ENCODE assay signal across 8 cellular contexts in the genomic region with DNA sequence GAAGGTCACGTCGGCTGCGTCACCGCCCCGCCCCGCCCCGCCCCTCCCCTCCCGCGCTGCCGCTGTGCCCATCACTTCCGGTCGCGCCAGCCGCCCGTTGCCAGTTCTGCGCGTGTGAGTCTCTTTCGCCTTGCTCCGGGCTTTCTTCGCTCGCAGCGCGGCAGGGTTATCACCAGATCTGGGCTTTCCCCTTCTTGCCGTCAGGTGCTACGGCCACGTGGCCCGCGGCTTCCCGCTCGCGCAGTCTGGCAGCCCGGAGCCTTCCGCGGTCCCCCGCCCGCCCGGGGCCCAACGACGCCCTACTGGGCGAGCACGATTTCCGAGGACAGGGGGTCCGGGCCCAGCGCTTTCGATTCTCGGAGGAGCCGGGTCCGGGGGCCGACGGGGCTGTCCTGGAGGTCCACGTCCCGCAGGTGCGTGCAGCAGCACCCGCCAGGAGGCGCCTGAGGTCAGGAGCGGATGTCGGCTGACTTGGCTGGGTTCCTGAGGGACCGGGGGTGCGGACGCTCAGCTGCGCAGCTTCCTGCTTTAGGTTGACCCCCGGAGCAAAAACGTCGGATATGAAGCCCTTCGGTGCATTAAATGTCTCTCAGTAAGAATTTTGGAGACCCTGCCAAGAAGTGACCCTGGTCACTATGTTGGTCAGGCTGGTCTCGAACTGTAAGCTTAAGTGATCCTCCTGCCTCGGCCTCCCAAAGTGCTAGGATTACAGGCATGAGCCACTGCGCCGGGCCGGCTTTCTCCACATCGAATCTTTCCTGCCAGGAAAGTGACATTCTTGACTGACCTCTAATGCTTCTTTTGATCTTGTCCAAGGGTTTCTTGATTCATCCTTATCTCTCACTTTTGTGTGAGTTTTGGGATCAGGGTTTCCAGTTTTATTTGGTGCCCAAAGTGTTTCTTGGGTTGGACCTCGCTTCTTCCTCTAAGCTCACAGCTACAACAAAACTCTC. TPM values are rescaled to one million over a fixed set of nuclear protein-coding genes. Genes with fewer than 3 reads are reported as not detected.
DNase-seq lines count a peak whose midpoint lies in the region; TF ChIP-seq lines count a peak whose summit lies in the region.

A gene with protein sequence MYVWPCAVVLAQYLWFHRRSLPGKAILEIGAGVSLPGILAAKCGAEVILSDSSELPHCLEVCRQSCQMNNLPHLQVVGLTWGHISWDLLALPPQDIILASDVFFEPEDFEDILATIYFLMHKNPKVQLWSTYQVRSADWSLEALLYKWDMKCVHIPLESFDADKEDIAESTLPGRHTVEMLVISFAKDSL (plus strand): TSS at position 74 of the 953 bp plus-strand sequence. CDS start 2,872 bp downstream, outside the sequence.

- WGBS in GM23248 (ENCODE audit: low coverage in 1 of 2, low lambda C conversion rate in 2 of 2, missing lambda C conversion rate in 2 of 2), 2 experiments: 2% methylated on average over 42 to 70 of the region's 72 CpGs
- WGBS in iPS DF 6.9 (ENCODE audit: insufficient coverage, insufficient read length): no CpG with 5 or more reads among the region's 72 CpGs

- H3K9ac ChIP-seq in GM23248 (peak within 1 kb of the TSS; percentile 99), skeletal muscle satellite cell (ENCODE audit: low read depth, low read length) (peak within 1 kb of the TSS; percentile 100)

- TF ChIP-seq CTCF in astrocyte of the cerebellum (IDR thresholded peaks at IDR 0.05; ENCODE audit: low read depth, low read length, missing control alignments): peak; percentile 66

- H3K27ac ChIP-seq in GM23248 (peak within 1 kb of the TSS; percentile 98), iPS DF 6.9 (ENCODE audit: low read length) (no peak within 1 kb of the TSS)

- peaks cover 30% of the 10 kb centered on the region for H3K36me3 ChIP-seq in GM23248 (ENCODE audit: low read depth)
- peaks cover 8% of the 10 kb centered on the region; the same call in 1 of the 2 replicates for H3K36me3 ChIP-seq in iPS DF 6.9 (ENCODE audit: control insufficient read depth, insufficient read depth, low read length)
- peaks cover 35% of the 10 kb centered on the region for H3K36me3 ChIP-seq in skeletal muscle satellite cell (ENCODE audit: insufficient read depth, low read length)

- in situ Hi-C loops in GM23248 (cut with MboI) (no loop called here), astrocyte of the cerebellum (cut with HindIII; ENCODE audit: low sequenced_read_pairs) (loop anchor here (25.0 kb wide), 1 partner anchor 165 kb away; a partner anchor contains a TSS)

- H3K27me3 ChIP-seq in GM23248 (replicated peaks; ENCODE audit: insufficient read depth) (no peaks in the 10 kb centered on the region), iPS DF 6.9 (ENCODE audit: control insufficient read depth, insufficient read depth, low read length) (no peaks in the 10 kb centered on the region), skeletal muscle satellite cell (ENCODE audit: control insufficient read depth, insufficient read depth, low read length) (no peaks in the 10 kb centered on the region)

- H3F3A ChIP-seq in GM23248 (ENCODE audit: insufficient read depth): peaks cover 49% of the 10 kb centered on the region

- peaks cover 20% of the 10 kb centered on the region for H3K4me1 ChIP-seq in GM23248 (ENCODE audit: insufficient read depth)
- H3K4me1 ChIP-seq in iPS DF 6.9 (ENCODE audit: control insufficient read depth, insufficient read depth, low read length): peaks cover 2% of the 10 kb centered on the region; the same call in 1 of the 2 replicates
- H3K4me1 ChIP-seq in skeletal muscle satellite cell (ENCODE audit: control insufficient read depth, insufficient read depth, low read length): peaks cover 27% of the 10 kb centered on the region

- H3K4me2 ChIP-seq in GM23248 (ENCODE audit: unreplicated experiment) (peak within 1 kb of the TSS; percentile 95), skeletal muscle satellite cell (ENCODE audit: low read length) (peak within 1 kb of the TSS; percentile 91)

- H3K9me2 ChIP-seq in GM23248 (ENCODE audit: insufficient read depth): no peaks in the 10 kb centered on the region

- H4K20me1 ChIP-seq in GM23248 (ENCODE audit: insufficient read depth): no peaks in the 10 kb centered on the region

- H3K4me3 ChIP-seq in GM08714 (ENCODE audit: low read length) (peak within 1 kb of the TSS; percentile 93), GM23248 (peak within 1 kb of the TSS; percentile 91), astrocyte of the cerebellum (ENCODE audit: low read depth, low read length) (peak within 1 kb of the TSS; percentile 86), iPS DF 6.9 (ENCODE audit: low read length) (peak within 1 kb of the TSS; percentile 68), skeletal muscle satellite cell (ENCODE audit: low read length) (peak within 1 kb of the TSS; percentile 86)

- H3K9me3 ChIP-seq in GM23248 (ENCODE audit: low read depth): no peaks in the 10 kb centered on the region
- H3K9me3 ChIP-seq in iPS DF 6.9 (ENCODE audit: control insufficient read depth, insufficient read depth, low read length): no peaks in the 10 kb centered on the region
- no peaks in the 10 kb centered on the region for H3K9me3 ChIP-seq in skeletal muscle satellite cell (replicated peaks; ENCODE audit: low read length)

- peak within 1 kb of the TSS; percentile 37 for H2AFZ ChIP-seq in GM23248

- peaks cover 93% of the 10 kb centered on the region for H3K79me2 ChIP-seq in GM23248 (ENCODE audit: insufficient read depth)

- DNase-seq in GM23248 (peak; percentile 88), Kasumi-1 (lab: John Stamatoyannopoulos, UW) (peak; percentile 55 to 60), T-helper 2 cell (peak; percentile 81 to 97 (median 90)), astrocyte of the cerebellum (ENCODE audit: low read depth) (no peak), iPS DF 6.9 (ENCODE audit: low read depth, low spot score) (no peak), NCI-H1048 (lab: John Stamatoyannopoulos, UW) (no peak)

RNA-seq across cellular contexts. Expression of the gene that starts here (rescaled TPM):
- total RNA-seq in GM23248 (2014; rRNA removed; shearing (Covaris generic)): 22.5 and 35.6 TPM in 2 replicates
- 49.9 and 54.8 TPM in 2 replicates for polyA plus RNA-seq in GM23248 (2016; fragmentation: Nextera tagmentation; extraction: Ambion mirVana)
- total RNA-seq in skeletal muscle satellite cell (2012; rRNA removed): 25.1 and 32.2 TPM in 2 replicates

Comparison
In these comparisons a context has a peak if more than half of its experiments do, and no peak if none do; other contexts are left out.
1. DNase-seq: peak in GM23248 (single experiment), Kasumi-1 (2 of 2) and T-helper 2 cell (5 of 5); none in astrocyte of the cerebellum (single experiment), iPS DF 6.9 (single experiment) and NCI-H1048 (single experiment).
2. Peak in every context shown above with its lines, with median percentiles within 50 percentile points of each other: H3K4me3 ChIP-seq.